Comparison of ENCODE assay signal across 1 cellular context in the genomic region with DNA sequence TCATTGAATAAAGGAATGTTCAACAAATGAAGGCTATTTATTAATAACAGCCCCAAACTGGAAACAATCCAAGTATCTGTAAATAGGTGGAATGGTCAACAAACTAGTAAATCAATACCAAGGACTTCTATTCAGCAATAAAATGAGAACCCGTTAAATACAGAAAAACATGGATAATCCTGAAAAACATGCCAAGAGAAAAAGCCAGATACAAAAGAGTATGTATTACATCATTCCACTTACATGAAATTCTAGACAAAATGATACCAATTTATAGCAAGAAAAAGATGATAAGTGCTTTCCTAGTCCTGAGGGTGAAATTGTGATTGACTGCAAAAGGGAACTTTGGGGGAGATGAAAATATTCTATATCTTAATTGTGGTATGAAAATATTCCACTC.
TF ChIP-seq lines count a peak whose summit lies in the region.

No MANE protein-coding gene starts in this region.

TF ChIP-seq in HEK293, 187 proteins besides CTCF, POLR2A, EP300 and RAD21 (continued from another document):
- TF ChIP-seq, protein P1, sequence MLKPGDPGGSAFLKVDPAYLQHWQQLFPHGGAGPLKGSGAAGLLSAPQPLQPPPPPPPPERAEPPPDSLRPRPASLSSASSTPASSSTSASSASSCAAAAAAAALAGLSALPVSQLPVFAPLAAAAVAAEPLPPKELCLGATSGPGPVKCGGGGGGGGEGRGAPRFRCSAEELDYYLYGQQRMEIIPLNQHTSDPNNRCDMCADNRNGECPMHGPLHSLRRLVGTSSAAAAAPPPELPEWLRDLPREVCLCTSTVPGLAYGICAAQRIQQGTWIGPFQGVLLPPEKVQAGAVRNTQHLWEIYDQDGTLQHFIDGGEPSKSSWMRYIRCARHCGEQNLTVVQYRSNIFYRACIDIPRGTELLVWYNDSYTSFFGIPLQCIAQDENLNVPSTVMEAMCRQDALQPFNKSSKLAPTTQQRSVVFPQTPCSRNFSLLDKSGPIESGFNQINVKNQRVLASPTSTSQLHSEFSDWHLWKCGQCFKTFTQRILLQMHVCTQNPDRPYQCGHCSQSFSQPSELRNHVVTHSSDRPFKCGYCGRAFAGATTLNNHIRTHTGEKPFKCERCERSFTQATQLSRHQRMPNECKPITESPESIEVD (tag by site-specific recombination; IDR thresholded peaks at IDR 0.05): peak; percentile 94
- TF ChIP-seq ZNF214 (tag by site-specific recombination; IDR thresholded peaks at IDR 0.05; ENCODE audit: borderline replicate concordance): no peak
- TF ChIP-seq, protein P2, sequence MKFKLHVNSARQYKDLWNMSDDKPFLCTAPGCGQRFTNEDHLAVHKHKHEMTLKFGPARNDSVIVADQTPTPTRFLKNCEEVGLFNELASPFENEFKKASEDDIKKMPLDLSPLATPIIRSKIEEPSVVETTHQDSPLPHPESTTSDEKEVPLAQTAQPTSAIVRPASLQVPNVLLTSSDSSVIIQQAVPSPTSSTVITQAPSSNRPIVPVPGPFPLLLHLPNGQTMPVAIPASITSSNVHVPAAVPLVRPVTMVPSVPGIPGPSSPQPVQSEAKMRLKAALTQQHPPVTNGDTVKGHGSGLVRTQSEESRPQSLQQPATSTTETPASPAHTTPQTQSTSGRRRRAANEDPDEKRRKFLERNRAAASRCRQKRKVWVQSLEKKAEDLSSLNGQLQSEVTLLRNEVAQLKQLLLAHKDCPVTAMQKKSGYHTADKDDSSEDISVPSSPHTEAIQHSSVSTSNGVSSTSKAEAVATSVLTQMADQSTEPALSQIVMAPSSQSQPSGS (tag by site-specific recombination; IDR thresholded peaks at IDR 0.05; ENCODE audit: low read depth): peak; percentile 55
- TF ChIP-seq ZNF302 (tag by site-specific recombination; IDR thresholded peaks at IDR 0.05; ENCODE audit: low read depth): no peak
- TF ChIP-seq, protein P3, sequence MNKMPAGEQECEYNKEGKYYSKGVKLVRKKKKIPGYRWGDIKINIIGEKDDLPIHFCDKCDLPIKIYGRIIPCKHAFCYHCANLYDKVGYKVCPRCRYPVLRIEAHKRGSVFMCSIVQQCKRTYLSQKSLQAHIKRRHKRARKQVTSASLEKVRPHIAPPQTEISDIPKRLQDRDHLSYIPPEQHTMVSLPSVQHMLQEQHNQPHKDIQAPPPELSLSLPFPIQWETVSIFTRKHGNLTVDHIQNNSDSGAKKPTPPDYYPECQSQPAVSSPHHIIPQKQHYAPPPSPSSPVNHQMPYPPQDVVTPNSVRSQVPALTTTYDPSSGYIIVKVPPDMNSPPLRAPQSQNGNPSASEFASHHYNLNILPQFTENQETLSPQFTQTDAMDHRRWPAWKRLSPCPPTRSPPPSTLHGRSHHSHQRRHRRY (tag by site-specific recombination; IDR thresholded peaks at IDR 0.05): no peak
- TF ChIP-seq GLIS2 (tag by site-specific recombination; IDR thresholded peaks at IDR 0.05): no peak
- TF ChIP-seq MZF1 (tag by site-specific recombination; IDR thresholded peaks at IDR 0.05; ENCODE audit: borderline replicate concordance): no peak
- no peak for TF ChIP-seq ZNF670 (tag by site-specific recombination; IDR thresholded peaks at IDR 0.05; ENCODE audit: low read depth)
- TF ChIP-seq SALL2 (tag by site-specific recombination; IDR thresholded peaks at IDR 0.05; ENCODE audit: borderline replicate concordance): no peak
